ENCODE assay signal across 7 cellular contexts in the genomic region with DNA sequence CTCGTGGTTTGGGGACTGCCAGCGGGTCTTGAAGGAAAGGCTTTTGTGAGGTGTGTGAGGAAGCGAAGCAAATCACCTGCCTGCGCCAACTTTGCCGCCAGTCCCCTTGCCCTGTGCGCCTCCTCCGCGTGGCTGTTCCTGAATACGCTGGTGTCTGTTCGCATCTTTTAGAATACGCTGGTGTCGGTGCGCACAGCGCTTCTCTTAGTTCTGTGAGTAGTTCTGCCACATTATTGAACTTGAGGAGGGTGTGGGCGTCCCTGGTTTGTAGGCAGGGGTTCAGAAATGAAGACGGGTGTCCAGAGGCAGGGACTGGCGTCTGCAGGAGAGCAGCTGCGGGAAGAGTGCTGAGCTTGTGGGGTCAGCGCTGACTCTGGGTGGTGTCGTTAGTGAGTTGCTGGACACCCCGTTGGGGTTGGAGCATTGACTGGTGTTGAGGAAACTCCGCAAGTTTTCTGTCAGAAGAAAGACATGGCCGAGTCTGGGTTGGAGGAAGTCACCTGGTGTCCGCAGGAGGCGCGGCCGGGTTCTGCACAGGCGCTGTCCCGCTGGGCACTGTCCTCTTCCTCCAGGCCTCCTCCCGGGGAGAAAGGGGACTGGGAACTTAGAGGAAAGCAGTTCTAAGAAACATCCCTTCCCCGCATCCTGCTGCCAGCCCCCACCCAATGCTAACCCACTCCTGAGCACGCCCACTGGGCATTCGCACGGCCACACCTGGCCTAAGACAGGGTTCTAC. TPM values are rescaled to one million over a fixed set of nuclear protein-coding genes. Genes with fewer than 3 reads are reported as not detected.
DNase-seq lines count a peak whose midpoint lies in the region; ATAC-seq and TF ChIP-seq lines count a peak whose summit lies in the region.

No MANE protein-coding gene starts in this region.

- H3K27ac ChIP-seq in OCI-LY1 (ENCODE audit: low read depth, low read length, poor library complexity, severe bottlenecking) (peak overlapping the region; percentile 86), brain microvascular endothelial cell (no peak overlapping the region), iPS-18a (ENCODE audit: low read length) (peak overlapping the region; percentile 57), skeletal muscle tissue (ENCODE audit: low read depth, low read length) (peak overlapping the region; percentile 71)

- H3K27me3 ChIP-seq in OCI-LY1 (ENCODE audit: insufficient read depth, low read length) (no peaks in the 10 kb centered on the region), brain microvascular endothelial cell (replicated peaks) (no peaks in the 10 kb centered on the region), iPS-18a (ENCODE audit: control insufficient read depth, insufficient read depth, low read length) (no peaks in the 10 kb centered on the region), skeletal muscle tissue (ENCODE audit: control insufficient read depth in 3 of 3, insufficient read depth in 3 of 3, low read length in 3 of 3) (no peaks in the 10 kb centered on the region)

- peak; percentile 17 for ATAC-seq in HG02759 (IDR thresholded peaks at IDR 0.05; ENCODE audit: unreplicated experiment)

- H3K4me2 ChIP-seq in OCI-LY1 (ENCODE audit: low read length): peak overlapping the region; percentile 80

- no peaks in the 10 kb centered on the region for H3K9me2 ChIP-seq in OCI-LY1 (ENCODE audit: low read depth, low read length)

- no peaks in the 10 kb centered on the region for H3K9me3 ChIP-seq in OCI-LY1 (ENCODE audit: low read length)
- peaks cover 7% of the 10 kb centered on the region for H3K9me3 ChIP-seq in iPS-18a (ENCODE audit: control insufficient read depth, low read depth, low read length)
- peaks cover 0 to 9% (median 8%) of the 10 kb centered on the region in 3 donors for H3K9me3 ChIP-seq in skeletal muscle tissue (ENCODE audit: control insufficient read depth in 3 of 3, low read length in 3 of 3)

- peak overlapping the region; percentile 60 for H3K4me3 ChIP-seq in GM12864 (ENCODE audit: low read depth, low read length)
- H3K4me3 ChIP-seq in OCI-LY1 (ENCODE audit: low read depth, low read length, poor library complexity, severe bottlenecking): peak overlapping the region; percentile 97
- peak overlapping the region; percentile 87 for H3K4me3 ChIP-seq in brain microvascular endothelial cell (ENCODE audit: low read depth, low read length)
- peak overlapping the region; percentile 70 for H3K4me3 ChIP-seq in iPS-18a (ENCODE audit: low read length)
- peak overlapping the region; percentile 67 to 96 (median 94) for H3K4me3 ChIP-seq in skeletal muscle tissue (ENCODE audit: low read length in 3 of 3)

- no peak overlapping the region for H2AFZ ChIP-seq in OCI-LY1 (ENCODE audit: low read length)

- no peak for TF ChIP-seq CTCF in GM12864 (IDR thresholded peaks at IDR 0.05; ENCODE audit: low read depth, low read length, missing control alignments)
- TF ChIP-seq CTCF in OCI-LY1 (IDR thresholded peaks at IDR 0.05; ENCODE audit: low read length): no peak
- no peak for TF ChIP-seq CTCF in brain microvascular endothelial cell (IDR thresholded peaks at IDR 0.05; ENCODE audit: low read depth, low read length, missing control alignments)

- peak overlapping the region; percentile 77 for H3K9ac ChIP-seq in OCI-LY1 (ENCODE audit: low read length)
- H3K9ac ChIP-seq in iPS-18a (ENCODE audit: low read length): peak overlapping the region; percentile 81
- H3K9ac ChIP-seq in skeletal muscle tissue (ENCODE audit: low read depth in 1 of 3, low read length in 3 of 3): peak overlapping the region; percentile 78 to 92 (median 86)

- no peak for DNase-seq in GM12864 (ENCODE audit: low read depth)
- DNase-seq in brain microvascular endothelial cell: peak; percentile 39
- DNase-seq in NCI-H345 treated with DMSO at 0.1 percent for 48 hours (lab: John Stamatoyannopoulos, UW; ENCODE audit: unreplicated experiment): no peak

- in situ Hi-C loops in brain microvascular endothelial cell (cut with HindIII; ENCODE audit: low pct_ligation_motif_present, low sequenced_read_pairs): no loop called here

- H3K4me1 ChIP-seq in OCI-LY1 (ENCODE audit: insufficient read depth, low read length, severe bottlenecking): peaks cover 8% of the 10 kb centered on the region
- H3K4me1 ChIP-seq in iPS-18a (ENCODE audit: control insufficient read depth, low read depth, low read length): no peaks in the 10 kb centered on the region
- peaks cover 10 to 11% (median 10%) of the 10 kb centered on the region in 3 donors for H3K4me1 ChIP-seq in skeletal muscle tissue (ENCODE audit: control insufficient read depth in 3 of 3, insufficient read depth in 3 of 3, low read length in 3 of 3)

- peaks cover 17% of the 10 kb centered on the region for H3K79me2 ChIP-seq in OCI-LY1 (ENCODE audit: insufficient read depth, low read length)

- H4K20me1 ChIP-seq in OCI-LY1 (ENCODE audit: insufficient read depth, low read length): no peaks in the 10 kb centered on the region

- H3K36me3 ChIP-seq in OCI-LY1 (ENCODE audit: insufficient read depth, low read length): peaks cover 16% of the 10 kb centered on the region
- no peaks in the 10 kb centered on the region for H3K36me3 ChIP-seq in brain microvascular endothelial cell (replicated peaks)
- peaks cover 27% of the 10 kb centered on the region for H3K36me3 ChIP-seq in iPS-18a (ENCODE audit: control insufficient read depth, low read depth, low read length)
- peaks cover 2 to 29% (median 9%) of the 10 kb centered on the region in 3 donors for H3K36me3 ChIP-seq in skeletal muscle tissue (ENCODE audit: control insufficient read depth in 3 of 3, insufficient read depth in 3 of 3, low read length in 3 of 3)

- no peaks in the 10 kb centered on the region for H3F3A ChIP-seq in OCI-LY1 (ENCODE audit: insufficient read depth, low read length)

RNA-seq across cellular contexts. Expression of gene ZNF718, which starts 1.0 kb away (rescaled TPM):
- 5.2 TPM for total RNA-seq in skeletal muscle tissue
